17 cellular contexts compared by ENCODE assay signal in genomic region chr18:48719988-48720654, GRCh38.
DNase-seq lines count a peak whose midpoint lies in the region; ATAC-seq, FAIRE-seq and TF ChIP-seq lines count a peak whose summit lies in the region.
"Had no signal": no experiment of that assay in that cellular context is flagged by ENCODE, and none has a peak within 500 bp of the region (broad histone marks: within the 10 kb centered on the region; RNA-seq: fewer than 3 reads in every experiment).

No MANE protein-coding gene starts in this region.

- no peaks in the 10 kb centered on the region for H3K27me3 Mint-ChIP-seq in CD14-positive monocyte (ENCODE audit: low read depth in 3 of 3)

- H2AK5ac ChIP-seq in mesendoderm (ENCODE audit: low read length), result no peak overlapping the region

- peaks cover 19% of the 10 kb centered on the region in 2 donors for H3K36me3 Mint-ChIP-seq in CD14-positive monocyte
- H3K36me3 Mint-ChIP-seq: activated naive CD4-positive, alpha-beta T cell treated with anti-CD3 and anti-CD28 coated beads, Interleukin-2, amount 10 ng/mL, durations not matched to agents 7 days and 5 days had no signal

- intact Hi-C loops in CD14-positive monocyte (cut with micrococcal nuclease), result loop anchor here in 1 of 2 donors (5.0 kb wide), 1 partner anchor 772 kb away; the partner anchor contains the start of gene RPL17
- intact Hi-C loops in heart left ventricle (cut with DNase I), result loop anchor here in 5 of 10 donors (10.0 kb wide), 4 partner anchors 45 to 455 kb away; no protein-coding TSS in a partner anchor

- no peak overlapping the region for H2BK5ac ChIP-seq in mesendoderm (ENCODE audit: low read length)

- no peaks in the 10 kb centered on the region for H3K4me1 ChIP-seq in mesendoderm (ENCODE audit: control insufficient read depth, low read depth, low read length)
- peaks cover 0 to 38% (median 18%) of the 10 kb centered on the region in 12 donors for H3K4me1 ChIP-seq in heart left ventricle

- H3K9me3 ChIP-seq in heart left ventricle, result no peaks in the 10 kb centered on the region
- H3K9me3 ChIP-seq: SJSA1, upper lobe of right lung had no signal

- H3K9ac ChIP-seq in mesendoderm (ENCODE audit: low read length), result no peak overlapping the region

- TF ChIP-seq POLR2A in heart left ventricle (IDR thresholded peaks at IDR 0.05), result no peak

- no peak overlapping the region for H3K4ac ChIP-seq in mesendoderm (ENCODE audit: low read depth, low read length)

- CTCF ChIA-PET in AG04449 (lab: Yijun Ruan, JAX), result interaction anchor here (1.0 kb wide), 1 partner anchor 321 kb away, joined by 3 read pairs; no protein-coding TSS in a partner anchor

- ATAC-seq in heart left ventricle, result no peak
- ATAC-seq: upper lobe of right lung had no signal

- no peaks in the 10 kb centered on the region for H3K79me2 ChIP-seq in mesendoderm (ENCODE audit: control insufficient read depth, insufficient read depth, low read length)

- no peak overlapping the region for H3K56ac ChIP-seq in mesendoderm (ENCODE audit: low read length)

- H3K27ac Mint-ChIP-seq in CD14-positive monocyte, result no peak overlapping the region
- H3K27ac Mint-ChIP-seq: activated naive CD4-positive, alpha-beta T cell treated with anti-CD3 and anti-CD28 coated beads, Interleukin-2, amount 10 ng/mL, durations not matched to agents 7 days and 5 days; memory B cell had no signal

- H3K79me1 ChIP-seq in mesendoderm (ENCODE audit: low read length), result no peaks in the 10 kb centered on the region

- peaks cover 21% of the 10 kb centered on the region for H3K4me1 Mint-ChIP-seq in CD14-positive monocyte

- no CpG with 5 or more reads among the region's 11 CpGs for WGBS in mesendoderm (ENCODE audit: extremely low coverage, insufficient coverage, low lambda C conversion rate)
- 67 to 73% (median 69%) methylated on average over 11 of the region's 11 CpGs for WGBS in heart left ventricle, 4 donors

- H3K23ac ChIP-seq in mesendoderm (ENCODE audit: low read length), result no peak overlapping the region

- in situ Hi-C loops in astrocyte of the spinal cord (cut with HindIII; ENCODE audit: low sequenced_read_pairs), result no loop called here

- H3K36me3 ChIP-seq in mesendoderm (ENCODE audit: control insufficient read depth, insufficient read depth, low read length) (no peaks in the 10 kb centered on the region), heart left ventricle (peaks cover 0 to 13% (median 0%) of the 10 kb centered on the region in 9 donors)
- H3K36me3 ChIP-seq: upper lobe of right lung had no signal

- H2BK120ac ChIP-seq in mesendoderm (ENCODE audit: low read depth, low read length), result no peak overlapping the region

- H3K18ac ChIP-seq in mesendoderm (ENCODE audit: low read length), result no peak overlapping the region

- DNase-seq in AG04449 (ENCODE audit: low read depth, low spot score) (peak; percentile 17), HUDEP-2 (lab: John Stamatoyannopoulos, UW; ENCODE audit: unreplicated experiment in 76 of 76) (peak in 67 of 76 experiments; percentile 4 to 86 (median 45)), astrocyte of the spinal cord (ENCODE audit: low read depth, low spot score) (peak; percentile 22), mesendoderm (peak; percentile 43), GM10266 (ENCODE audit: extremely low spot score) (no peak), D721Med (ENCODE audit: insufficient read length, low spot score) (no peak), CD14-positive monocyte (ENCODE audit: low spot score) (no peak), heart left ventricle (no peak)
- DNase-seq: ACHN; activated naive CD4-positive, alpha-beta T cell treated with anti-CD3 and anti-CD28 coated beads, Interleukin-2, amount 10 ng/mL, durations not matched to agents 7 days and 5 days; DMS79; NCI-H2081; stimulated activated CD8-positive, alpha-beta memory T cell treated with anti-CD3 and anti-CD28 coated beads, Interleukin-4, amount 100 ng/mL, for 48 hours; upper lobe of right lung; WERI-Rb-1 had no signal

- no peak overlapping the region for H3K27ac ChIP-seq in mesendoderm (ENCODE audit: low read depth, low read length)
- H3K27ac ChIP-seq in heart left ventricle, result no peak overlapping the region
- H3K27ac ChIP-seq: SJSA1, upper lobe of right lung, WERI-Rb-1 had no signal

- H3K4me3 Mint-ChIP-seq in CD14-positive monocyte, result no peak overlapping the region
- H3K4me3 Mint-ChIP-seq: activated naive CD4-positive, alpha-beta T cell treated with anti-CD3 and anti-CD28 coated beads, Interleukin-2, amount 10 ng/mL, durations not matched to agents 7 days and 5 days; memory B cell had no signal

- H3K27me3 ChIP-seq in mesendoderm (ENCODE audit: insufficient read depth, low read length, poor library complexity) (no peaks in the 10 kb centered on the region), heart left ventricle (no peaks in the 10 kb centered on the region)
- H3K27me3 ChIP-seq: SJSA1, upper lobe of right lung had no signal

- FAIRE-seq in D721Med (lab: Jason Lieb, UNC), result no peak

- H3K4me3 ChIP-seq in AG04449 (ENCODE audit: low read depth, low read length) (no peak overlapping the region; the same call in 1 of the 2 replicates), astrocyte of the spinal cord (ENCODE audit: low read depth, low read length) (no peak overlapping the region), mesendoderm (ENCODE audit: low read length) (no peak overlapping the region), heart left ventricle (no peak overlapping the region)
- H3K4me3 ChIP-seq: SJSA1, upper lobe of right lung had no signal

- no peak overlapping the region for H4K8ac ChIP-seq in mesendoderm (ENCODE audit: low read depth, low read length)

- no peak overlapping the region for H2BK15ac ChIP-seq in mesendoderm (replicated peaks; ENCODE audit: low read depth)

- no peak overlapping the region for H3K4me2 ChIP-seq in mesendoderm (ENCODE audit: low read length)

- POLR2A ChIA-PET in AG04449 (lab: Yijun Ruan, JAX), result no interaction called here

- H4K5ac ChIP-seq in mesendoderm (ENCODE audit: low read length), result no peak overlapping the region

- peaks cover 0 to 3% (median 0%) of the 10 kb centered on the region in 7 donors for H3K9me3 Mint-ChIP-seq in CD14-positive monocyte
- H3K9me3 Mint-ChIP-seq: activated naive CD4-positive, alpha-beta T cell treated with anti-CD3 and anti-CD28 coated beads, Interleukin-2, amount 10 ng/mL, durations not matched to agents 7 days and 5 days; memory B cell had no signal

- TF ChIP-seq CTCF in AG04449 (IDR thresholded peaks at IDR 0.05; ENCODE audit: insufficient read depth, low read length, missing control alignments) (no peak), astrocyte of the spinal cord (IDR thresholded peaks at IDR 0.05; ENCODE audit: low read depth, low read length) (no peak), GM10266 (IDR thresholded peaks at IDR 0.05; ENCODE audit: control insufficient read depth, insufficient read depth, low read depth, missing control alignments) (no peak), D721Med (IDR thresholded peaks at IDR 0.05; ENCODE audit: insufficient read depth, missing control alignments) (no peak), CD14-positive monocyte (IDR thresholded peaks at IDR 0.05) (no peak), heart left ventricle (IDR thresholded peaks at IDR 0.05) (no peak)

Comparison
In these comparisons a context has a peak if more than half of its experiments do, and no peak if none do; other contexts are left out.
1. DNase-seq: peak in AG04449 (single experiment), HUDEP-2 (67 of 76), astrocyte of the spinal cord (single experiment) and mesendoderm (single experiment); none in GM10266 (single experiment), D721Med (single experiment), CD14-positive monocyte (single experiment) and heart left ventricle (0 of 5).